Comparison of ENCODE assay signal across 24 cellular contexts in the genomic region with DNA sequence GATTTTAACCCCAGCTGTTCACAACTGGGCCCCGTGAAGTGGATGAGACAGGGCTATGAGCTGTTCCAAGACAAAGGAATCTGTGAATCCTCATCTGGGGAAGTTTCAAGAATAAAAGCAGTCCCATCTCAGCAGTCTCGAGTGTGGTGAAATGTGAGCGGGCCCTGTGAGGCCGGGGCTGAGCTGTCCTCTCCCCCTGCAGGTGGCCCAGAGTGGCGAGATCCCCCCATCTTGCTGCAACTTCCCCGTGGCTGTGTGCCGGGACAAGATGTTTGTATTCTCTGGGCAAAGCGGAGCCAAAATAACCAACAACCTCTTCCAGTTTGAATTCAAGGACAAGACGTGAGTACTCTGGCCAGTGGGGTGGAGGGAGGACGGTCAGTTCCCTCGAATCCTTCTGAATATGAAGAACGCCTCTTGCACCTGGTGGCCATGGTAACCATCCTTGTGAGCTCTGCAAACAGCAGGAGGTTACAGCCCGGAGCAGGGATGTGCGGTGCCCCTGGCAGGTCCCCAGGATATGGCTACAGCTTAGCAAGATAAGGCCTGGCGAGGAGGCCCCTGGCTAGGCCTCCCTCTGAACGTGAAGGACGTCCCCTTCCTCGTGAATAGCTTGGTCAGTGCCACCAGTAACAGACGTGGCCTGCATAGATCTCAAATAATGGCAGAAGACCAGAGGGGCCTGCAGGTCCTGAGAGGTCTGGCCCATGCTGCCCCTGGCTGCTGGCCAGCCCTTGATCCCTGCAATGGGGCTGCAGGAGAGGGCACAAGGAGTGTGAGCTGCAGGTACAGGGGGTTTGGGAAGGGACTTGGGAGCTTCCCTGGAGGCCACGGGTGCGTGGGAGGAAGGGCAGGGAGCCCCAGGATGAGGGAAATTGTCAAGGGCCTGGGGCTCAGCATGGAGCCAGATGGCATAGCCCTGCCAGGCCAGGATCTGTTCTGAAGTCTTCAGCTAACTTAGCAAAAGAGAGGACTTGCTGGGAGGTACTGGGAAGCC. TPM values are rescaled to one million over a fixed set of nuclear protein-coding genes. Genes with fewer than 3 reads are reported as not detected.
"Had no signal": no experiment of that assay in that cellular context is flagged by ENCODE, and none has a peak within 500 bp of the region (broad histone marks: within the 10 kb centered on the region; RNA-seq: fewer than 3 reads in every experiment).

No MANE protein-coding gene starts in this region.

- H3K4me1 ChIP-seq: gastrocnemius medialis, heart left ventricle, left lung, suprapubic skin had no signal

- H3K27me3 Mint-ChIP-seq: activated CD4-positive, alpha-beta T cell treated with anti-CD3 and anti-CD28 coated beads, Interleukin-2, amount 10 ng/mL, durations not matched to agents 24 days and 14 days; activated CD8-positive, alpha-beta T cell treated with anti-CD3 and anti-CD28 coated beads for 36 hours; activated naive CD4-positive, alpha-beta T cell treated with anti-CD3 and anti-CD28 coated beads, Interleukin-2, amount 50 U/mL, for 24 hours; central memory CD8-positive, alpha-beta T cell; natural killer cell treated with Interleukin-12 subunit alpha and Interleukin-12 subunit beta and Interleukin-15 and Interleukin-18, amount 100 ng/mL, for 72 hours; progenitor cell of endocrine pancreas; stimulated activated naive CD8-positive, alpha-beta T cell treated with anti-CD3 and anti-CD28 coated beads, Interleukin-15, amount 100 ng/mL, for 72 hours had no signal

- H3K27ac Mint-ChIP-seq: activated CD4-positive, alpha-beta T cell treated with anti-CD3 and anti-CD28 coated beads, Interleukin-2, amount 10 ng/mL, durations not matched to agents 24 days and 14 days; activated CD8-positive, alpha-beta T cell treated with anti-CD3 and anti-CD28 coated beads for 36 hours; activated naive CD4-positive, alpha-beta T cell treated with anti-CD3 and anti-CD28 coated beads, Interleukin-2, amount 50 U/mL, for 24 hours; mesothelial cell of epicardium; natural killer cell treated with Interleukin-12 subunit alpha and Interleukin-12 subunit beta and Interleukin-15 and Interleukin-18, amount 100 ng/mL, for 72 hours; progenitor cell of endocrine pancreas had no signal

- H3K27ac ChIP-seq: brain microvascular endothelial cell, gastrocnemius medialis, heart left ventricle, left lung, SK-N-MC, suprapubic skin had no signal

- H3K27me3 ChIP-seq: brain microvascular endothelial cell, gastrocnemius medialis, heart left ventricle, left lung, suprapubic skin had no signal

- ATAC-seq: activated CD8-positive, alpha-beta T cell treated with anti-CD3 and anti-CD28 coated beads for 36 hours; gastrocnemius medialis; left lung had no signal

- H3K9me3 ChIP-seq: gastrocnemius medialis, heart left ventricle, left lung, suprapubic skin had no signal

- H3K4me3 ChIP-seq: gastrocnemius medialis, heart left ventricle, left lung, SK-N-MC, suprapubic skin had no signal

- H3K4me3 Mint-ChIP-seq: activated CD4-positive, alpha-beta T cell treated with anti-CD3 and anti-CD28 coated beads, Interleukin-2, amount 10 ng/mL, durations not matched to agents 24 days and 14 days; activated CD8-positive, alpha-beta T cell treated with anti-CD3 and anti-CD28 coated beads for 36 hours; activated naive CD4-positive, alpha-beta T cell treated with anti-CD3 and anti-CD28 coated beads, Interleukin-2, amount 50 U/mL, for 24 hours; central memory CD8-positive, alpha-beta T cell; mesothelial cell of epicardium; natural killer cell treated with Interleukin-12 subunit alpha and Interleukin-12 subunit beta and Interleukin-15 and Interleukin-18, amount 100 ng/mL, for 72 hours; stimulated activated naive CD8-positive, alpha-beta T cell treated with anti-CD3 and anti-CD28 coated beads, Interleukin-15, amount 100 ng/mL, for 72 hours had no signal

- H3K4me1 Mint-ChIP-seq: central memory CD8-positive, alpha-beta T cell; mesothelial cell of epicardium had no signal

- H3K9me3 Mint-ChIP-seq: activated CD4-positive, alpha-beta T cell treated with anti-CD3 and anti-CD28 coated beads, Interleukin-2, amount 10 ng/mL, durations not matched to agents 24 days and 14 days; activated CD8-positive, alpha-beta T cell treated with anti-CD3 and anti-CD28 coated beads for 36 hours; activated naive CD4-positive, alpha-beta T cell treated with anti-CD3 and anti-CD28 coated beads, Interleukin-2, amount 50 U/mL, for 24 hours; central memory CD8-positive, alpha-beta T cell; mesothelial cell of epicardium; natural killer cell treated with Interleukin-12 subunit alpha and Interleukin-12 subunit beta and Interleukin-15 and Interleukin-18, amount 100 ng/mL, for 72 hours; stimulated activated naive CD8-positive, alpha-beta T cell treated with anti-CD3 and anti-CD28 coated beads, Interleukin-15, amount 100 ng/mL, for 72 hours had no signal

- DNase-seq: activated CD4-positive, alpha-beta T cell treated with anti-CD3 and anti-CD28 coated beads, Interleukin-2, amount 10 ng/mL, durations not matched to agents 24 days and 14 days; activated CD4-positive, CD25-positive, alpha-beta regulatory T cell; activated CD8-positive, alpha-beta T cell treated with anti-CD3 and anti-CD28 coated beads for 36 hours; activated effector memory CD4-positive, alpha-beta T cell treated with Interleukin-2 at 50 U/mL for 16 hours; activated T-cell treated with anti-CD3 and anti-CD28 coated beads, Interleukin-2, amount 50 U/mL, for 48 hours; amygdala; brain microvascular endothelial cell; cortex of kidney; gastrocnemius medialis; heart left ventricle; stimulated activated CD4-positive, alpha-beta T cell treated with anti-CD3 and anti-CD28 coated beads, Interleukin-12 subunit alpha, Interleukin-12 subunit beta, amount 100 ng/mL, for 4 hours; stimulated activated CD4-positive, alpha-beta T cell treated with anti-CD3 and anti-CD28 coated beads, Interleukin-1b, Interleukin-23, amount 100 ng/mL, for 48 hours; stimulated activated naive CD8-positive, alpha-beta T cell treated with anti-CD3 and anti-CD28 coated beads, Interleukin-15, amount 100 ng/mL, for 72 hours; trophoblast cell had no signal

RNA-seq across cellular contexts. Expression of a gene that starts 23.4 kb away (rescaled TPM):
- total RNA-seq: lung microvascular endothelial cell had no signal

RNA-seq across cellular contexts. Expression of a gene that starts 24.5 kb away (rescaled TPM):
- total RNA-seq: activated CD4-positive, alpha-beta T cell treated with anti-CD3 and anti-CD28 coated beads, Interleukin-2, amount 10 ng/mL, durations not matched to agents 24 days and 14 days; kidney epithelial cell; lung microvascular endothelial cell; natural killer cell treated with Interleukin-12 subunit alpha and Interleukin-12 subunit beta and Interleukin-15 and Interleukin-18, amount 100 ng/mL, for 72 hours had no signal

RNA-seq across cellular contexts. Expression of a gene that starts 41.9 kb away (rescaled TPM):
- total RNA-seq: activated CD4-positive, alpha-beta T cell treated with anti-CD3 and anti-CD28 coated beads, Interleukin-2, amount 10 ng/mL, durations not matched to agents 24 days and 14 days; activated CD8-positive, alpha-beta T cell treated with anti-CD3 and anti-CD28 coated beads for 36 hours; gastrocnemius medialis; lung microvascular endothelial cell; natural killer cell treated with Interleukin-12 subunit alpha and Interleukin-12 subunit beta and Interleukin-15 and Interleukin-18, amount 100 ng/mL, for 72 hours had no signal
